1 cellular context compared by ENCODE assay signal in the genomic region with DNA sequence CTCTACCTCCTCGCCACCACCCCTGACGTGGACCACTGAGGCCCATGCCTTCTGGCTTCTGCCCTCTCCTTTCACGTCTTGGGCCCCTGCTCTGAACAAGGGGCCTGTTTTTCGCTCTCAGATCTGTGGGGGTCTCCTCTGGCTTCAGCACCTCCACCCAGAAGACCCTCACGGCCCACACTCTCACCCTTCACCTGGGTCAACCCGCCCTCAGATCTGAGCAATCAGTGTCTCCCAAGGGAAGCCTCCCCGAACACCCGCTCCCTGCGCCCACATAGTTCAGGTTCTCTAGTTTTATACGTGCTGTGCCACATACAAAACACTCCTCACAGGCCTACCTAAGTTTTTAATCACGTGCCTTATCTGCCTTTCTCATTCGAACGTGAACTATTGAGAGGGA.
TF ChIP-seq lines count a peak whose summit lies in the region.

No MANE protein-coding gene starts in this region.

TF ChIP-seq in H1, 55 proteins besides CTCF, POLR2A, EP300 and RAD21:
- TF ChIP-seq TAF7 (optimal IDR thresholded peaks at IDR 0.05; ENCODE audit: borderline replicate concordance, low read depth, low read length) (no peak), TCF12 (IDR thresholded peaks at IDR 0.05; ENCODE audit: low read depth, low read length) (no peak), TAF1 (IDR thresholded peaks at IDR 0.05; ENCODE audit: low read depth, low read length) (no peak), SIRT6 (IDR thresholded peaks at IDR 0.05; ENCODE audit: low read length) (no peak), GTF2F1 (IDR thresholded peaks at IDR 0.05; ENCODE audit: borderline replicate concordance, low read depth, low read length) (no peak), SIX5 (IDR thresholded peaks at IDR 0.05; ENCODE audit: low read depth, low read length) (no peak), POLR2AphosphoS5 (IDR thresholded peaks at IDR 0.05; ENCODE audit: low read depth, low read length) (no peak), POU5F1 (IDR thresholded peaks at IDR 0.05; ENCODE audit: low read depth, low read length) (no peak), ZNF274 (IDR thresholded peaks at IDR 0.05; ENCODE audit: borderline replicate concordance, extremely low read depth, low read length) (no peak), ASH2L (IDR thresholded peaks at IDR 0.05; ENCODE audit: low read length) (no peak), JUND (IDR thresholded peaks at IDR 0.05; ENCODE audit: low read length) (no peak), BACH1 (IDR thresholded peaks at IDR 0.05; ENCODE audit: low read length) (no peak), RFX5 (IDR thresholded peaks at IDR 0.05; ENCODE audit: borderline replicate concordance, low read depth, low read length) (no peak), RXRA (IDR thresholded peaks at IDR 0.05; ENCODE audit: insufficient read depth, low read depth, low read length) (no peak), EGR1 (IDR thresholded peaks at IDR 0.05; ENCODE audit: borderline replicate concordance, low read depth, low read length) (no peak), CBX8 (IDR thresholded peaks at IDR 0.05; ENCODE audit: borderline replicate concordance, low read depth, low read length) (no peak), BCL11A (IDR thresholded peaks at IDR 0.05; ENCODE audit: low read depth in 2 of 2, low read length in 2 of 2) (no peak), RBBP5 (IDR thresholded peaks at IDR 0.05; ENCODE audit: borderline replicate concordance, low read depth, low read length) (no peak)
- TF ChIP-seq, protein P1, sequence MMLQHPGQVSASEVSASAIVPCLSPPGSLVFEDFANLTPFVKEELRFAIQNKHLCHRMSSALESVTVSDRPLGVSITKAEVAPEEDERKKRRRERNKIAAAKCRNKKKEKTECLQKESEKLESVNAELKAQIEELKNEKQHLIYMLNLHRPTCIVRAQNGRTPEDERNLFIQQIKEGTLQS (IDR thresholded peaks at IDR 0.05; ENCODE audit: insufficient read depth, low read depth, low read length): no peak
